1 cellular context compared by ENCODE assay signal in the genomic region with DNA sequence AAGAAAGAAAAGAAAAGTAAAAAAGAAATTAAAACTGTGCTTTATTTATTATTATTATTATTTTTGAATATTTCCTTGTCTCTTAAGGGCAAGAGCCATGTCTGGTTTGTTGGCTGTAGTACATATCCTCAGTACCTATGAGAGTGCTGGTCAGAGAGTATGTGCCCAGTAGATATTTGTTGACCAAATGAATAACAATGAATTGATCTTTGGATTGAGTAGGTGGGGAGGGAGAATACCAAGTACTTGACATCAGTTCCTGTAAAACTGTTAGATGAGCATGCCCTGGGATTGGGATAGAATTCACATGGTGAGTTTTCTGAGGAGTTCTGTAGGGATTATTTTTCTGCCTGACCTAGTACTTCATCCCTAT.
A peak's percentile ranks its signal among the peaks of the same experiment; 100 is the strongest.
TF ChIP-seq lines count a peak whose summit lies in the region.

No MANE protein-coding gene starts in this region.

TF ChIP-seq in HepG2, 621 proteins besides CTCF, POLR2A, EP300 and RAD21:
- TF ChIP-seq SRF (IDR thresholded peaks at IDR 0.05; ENCODE audit: low read depth, low read length) (no peak), TARDBP (CRISPR knock-in tag; IDR thresholded peaks at IDR 0.05) (0 out of 2 replicates have a peak, but pooled peaks have one; percentile 24), ZNF724P (CRISPR knock-in tag; IDR thresholded peaks at IDR 0.05; ENCODE audit: borderline replicate concordance) (no peak), TBX3 (IDR thresholded peaks at IDR 0.05; ENCODE audit: borderline replicate concordance) (no peak), TAF1 (CRISPR knock-in tag; IDR thresholded peaks at IDR 0.05) (no peak), ZIK1 (CRISPR knock-in tag; IDR thresholded peaks at IDR 0.05; ENCODE audit: borderline replicate concordance, low read depth) (no peak), SP5 (CRISPR knock-in tag; IDR thresholded peaks at IDR 0.05; ENCODE audit: borderline replicate concordance, low read depth) (0 out of 2 replicates have a peak, but pooled peaks have one; percentile 14), RFXANK (CRISPR knock-in tag; IDR thresholded peaks at IDR 0.05) (no peak), MED1 (CRISPR knock-in tag; IDR thresholded peaks at IDR 0.05) (0 out of 2 replicates have a peak, but pooled peaks have one; percentile 23), FOSL2 (CRISPR knock-in tag; IDR thresholded peaks at IDR 0.05) (no peak), NR2C2 (CRISPR knock-in tag; IDR thresholded peaks at IDR 0.05; ENCODE audit: borderline replicate concordance) (0 out of 2 replicates have a peak, but pooled peaks have one; percentile 34), ZBTB7B (CRISPR knock-in tag; IDR thresholded peaks at IDR 0.05) (no peak), ZNF672 (CRISPR knock-in tag; IDR thresholded peaks at IDR 0.05) (no peak), SAP130 (CRISPR knock-in tag; IDR thresholded peaks at IDR 0.05; ENCODE audit: low read depth) (peak; percentile 18; the same call in 1 of the 2 replicates)
- TF ChIP-seq, protein P1, sequence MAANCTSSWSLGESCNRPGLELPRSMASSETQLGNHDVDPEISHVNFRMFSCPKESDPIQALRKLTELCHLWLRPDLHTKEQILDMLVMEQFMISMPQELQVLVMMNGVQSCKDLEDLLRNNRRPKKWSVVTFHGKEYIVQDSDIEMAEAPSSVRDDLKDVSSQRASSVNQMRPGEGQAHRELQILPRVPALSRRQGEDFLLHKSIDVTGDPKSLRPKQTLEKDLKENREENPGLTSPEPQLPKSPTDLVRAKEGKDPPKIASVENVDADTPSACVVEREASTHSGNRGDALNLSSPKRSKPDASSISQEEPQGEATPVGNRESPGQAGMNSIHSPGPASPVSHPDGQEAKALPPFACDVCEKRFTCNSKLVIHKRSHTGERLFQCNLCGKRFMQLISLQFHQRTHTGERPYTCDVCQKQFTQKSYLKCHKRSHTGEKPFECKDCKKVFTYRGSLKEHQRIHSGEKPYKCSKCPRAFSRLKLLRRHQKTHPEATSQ (CRISPR knock-in tag; IDR thresholded peaks at IDR 0.05; ENCODE audit: borderline replicate concordance), result no peak
- TF ChIP-seq, protein P2, sequence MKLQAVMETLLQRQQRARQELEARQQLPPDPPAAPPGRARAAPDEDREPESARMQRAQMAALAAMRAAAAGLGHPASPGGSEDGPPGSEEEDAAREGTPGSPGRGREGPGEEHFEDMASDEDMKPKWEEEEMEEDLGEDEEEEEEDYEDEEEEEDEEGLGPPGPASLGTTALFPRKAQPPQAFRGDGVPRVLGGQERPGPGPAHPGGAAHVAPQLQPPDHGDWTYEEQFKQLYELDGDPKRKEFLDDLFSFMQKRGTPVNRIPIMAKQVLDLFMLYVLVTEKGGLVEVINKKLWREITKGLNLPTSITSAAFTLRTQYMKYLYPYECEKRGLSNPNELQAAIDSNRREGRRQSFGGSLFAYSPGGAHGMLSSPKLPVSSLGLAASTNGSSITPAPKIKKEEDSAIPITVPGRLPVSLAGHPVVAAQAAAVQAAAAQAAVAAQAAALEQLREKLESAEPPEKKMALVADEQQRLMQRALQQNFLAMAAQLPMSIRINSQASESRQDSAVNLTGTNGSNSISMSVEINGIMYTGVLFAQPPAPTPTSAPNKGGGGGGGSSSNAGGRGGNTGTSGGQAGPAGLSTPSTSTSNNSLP (IDR thresholded peaks at IDR 0.05; ENCODE audit: low read depth, low read length), result peak; percentile 63
